Comparison of ENCODE assay signal across 14 cellular contexts in genomic region chr17:69314246-69315030, GRCh38. TPM values are rescaled to one million over a fixed set of nuclear protein-coding genes. Genes with fewer than 3 reads are reported as not detected.
DNase-seq lines count a peak whose midpoint lies in the region; FAIRE-seq and TF ChIP-seq lines count a peak whose summit lies in the region.
"Had no signal": no experiment of that assay in that cellular context is flagged by ENCODE, and none has a peak within 500 bp of the region (broad histone marks: within the 10 kb centered on the region; RNA-seq: fewer than 3 reads in every experiment).

No MANE protein-coding gene starts in this region.

- 59 to 61% methylated on average over 6 of the region's 6 CpGs for WGBS in esophagus squamous epithelium, 2 donors

- H3K27me3 ChIP-seq in osteoblast (ENCODE audit: insufficient read depth, low read length) (no peaks in the 10 kb centered on the region), esophagus squamous epithelium (no peaks in the 10 kb centered on the region)

- no peak overlapping the region for H3K4me3 ChIP-seq in HEK293 (ENCODE audit: low read depth, low read length)
- H3K4me3 ChIP-seq in osteoblast (ENCODE audit: insufficient read depth, low read length): no peak overlapping the region
- H3K4me3 ChIP-seq in esophagus squamous epithelium: no peak overlapping the region
- H3K4me3 ChIP-seq: PC-9 had no signal

- H3K36me3 ChIP-seq in HEK293 (ENCODE audit: control insufficient read depth in 2 of 2, insufficient read depth in 1 of 2, low read length in 2 of 2) (peaks cover 2 to 8% of the 10 kb centered on the region in 2 experiments), osteoblast (ENCODE audit: insufficient read depth, low read length) (no peaks in the 10 kb centered on the region), esophagus squamous epithelium (peaks cover 0 to 31% (median 0%) of the 10 kb centered on the region in 3 donors)

- no peaks in the 10 kb centered on the region for H3K9me3 ChIP-seq in HEK293 (ENCODE audit: control insufficient read depth, insufficient read depth, low read depth, low read length)
- H3K9me3 ChIP-seq in osteoblast (ENCODE audit: low read depth, low read length): no peaks in the 10 kb centered on the region
- H3K9me3 ChIP-seq in esophagus squamous epithelium: no peaks in the 10 kb centered on the region

- CTCF ChIA-PET in HEK293 (lab: Yijun Ruan, JAX): interaction anchor here (0.6 to 1.4 kb wide), 2 partner anchors 12 to 70 kb away, joined by 3 to 4 read pairs; no protein-coding TSS in a partner anchor

- no peak for TF ChIP-seq POLR2A in esophagus squamous epithelium (IDR thresholded peaks at IDR 0.05)

- H3K79me2 ChIP-seq in osteoblast (ENCODE audit: insufficient read depth, low read length): no peaks in the 10 kb centered on the region

- intact Hi-C loops in esophagus squamous epithelium (cut with DNase I): no loop called here

- H3K4me1 ChIP-seq in HEK293 (ENCODE audit: control insufficient read depth, insufficient read depth, low read length) (peaks cover 12% of the 10 kb centered on the region), osteoblast (ENCODE audit: insufficient read depth, low read length) (no peaks in the 10 kb centered on the region), esophagus squamous epithelium (peaks cover 0 to 23% (median 0%) of the 10 kb centered on the region in 3 donors)

- no peaks in the 10 kb centered on the region for H4K20me1 ChIP-seq in osteoblast (ENCODE audit: insufficient read depth, low read length)

- no peak for FAIRE-seq in GM19239 (lab: Jason Lieb, UNC)

- H3K27ac ChIP-seq in HEK293 (ENCODE audit: extremely low read depth, low read depth, low read length): no peak overlapping the region
- no peak overlapping the region for H3K27ac ChIP-seq in osteoblast (ENCODE audit: low read depth, low read length)
- H3K27ac ChIP-seq in esophagus squamous epithelium: no peak overlapping the region
- H3K27ac ChIP-seq: PC-9 had no signal

- H3K4me2 ChIP-seq in osteoblast (ENCODE audit: insufficient read depth, low read length): no peak overlapping the region
- H3K4me2 ChIP-seq: PC-9 had no signal

- H2AFZ ChIP-seq in osteoblast (ENCODE audit: low read length): peak overlapping the region; percentile 45
- H2AFZ ChIP-seq: PC-9 had no signal

- peak; percentile 58 for DNase-seq in NCI-H345 treated with DMSO at 0.1 percent for 48 hours (lab: John Stamatoyannopoulos, UW; ENCODE audit: unreplicated experiment)
- DNase-seq in cerebellum (ENCODE audit: low spot score): peak; percentile 27
- DNase-seq in osteoblast (ENCODE audit: insufficient read length, low spot score, missing footprints): no peak
- DNase-seq in esophagus squamous epithelium (lab: John Stamatoyannopoulos, UW): no peak
- no peak for DNase-seq in AML-193 (lab: John Stamatoyannopoulos, UW)
- DNase-seq in DMS79 treated with DMSO at 0.1 percent for 48 hours (lab: John Stamatoyannopoulos, UW): no peak
- DNase-seq in GM19239 (ENCODE audit: insufficient read length, low spot score): no peak
- DNase-seq: activated CD8-positive, alpha-beta memory T cell treated with anti-CD3 and anti-CD28 coated beads for 24 hours; activated naive CD4-positive, alpha-beta T cell treated with anti-CD3 and anti-CD28 coated beads, Interleukin-2, amount 10 ng/mL, durations not matched to agents 7 days and 5 days; CD4-positive, alpha-beta T cell; PC-9; T-helper 2 cell had no signal

- no peak for TF ChIP-seq CTCF in HEK293 (tag by site-specific recombination; IDR thresholded peaks at IDR 0.05)
- no peak for TF ChIP-seq CTCF in osteoblast (IDR thresholded peaks at IDR 0.05; ENCODE audit: extremely low read depth, low read depth, low read length)
- TF ChIP-seq CTCF in esophagus squamous epithelium (IDR thresholded peaks at IDR 0.05): no peak

- POLR2A ChIA-PET in HEK293 (lab: Yijun Ruan, JAX): interaction anchor here (1.6 kb wide), 1 partner anchor 12 kb away, joined by 7 read pairs; the partner anchor contains the start of gene ABCA5

TF ChIP-seq in HEK293, 187 proteins besides CTCF, POLR2A, EP300 and RAD21 (continues in another document):
- TF ChIP-seq ZNF16 (tag by site-specific recombination; IDR thresholded peaks at IDR 0.05; ENCODE audit: low read depth): no peak
- TF ChIP-seq ZNF513 (tag by site-specific recombination; IDR thresholded peaks at IDR 0.05): no peak
- no peak for TF ChIP-seq ZSCAN18 (tag by site-specific recombination; IDR thresholded peaks at IDR 0.05)
- no peak for TF ChIP-seq GLIS1 (tag by site-specific recombination; IDR thresholded peaks at IDR 0.05)
- TF ChIP-seq OSR2 (tag by site-specific recombination; IDR thresholded peaks at IDR 0.05): no peak
- TF ChIP-seq WT1 (tag by site-specific recombination; IDR thresholded peaks at IDR 0.05): peak; percentile 34; the same call in 1 of the 2 replicates
- TF ChIP-seq ZNF600 (tag by site-specific recombination; IDR thresholded peaks at IDR 0.05): no peak
- peak; percentile 48 for TF ChIP-seq PRDM6 (tag by site-specific recombination; IDR thresholded peaks at IDR 0.05)
- TF ChIP-seq ZNF449 (tag by site-specific recombination; IDR thresholded peaks at IDR 0.05): no peak
- 0 out of 2 replicates have a peak, but pooled peaks have one; percentile 22 for TF ChIP-seq ZNF580 (tag by site-specific recombination; IDR thresholded peaks at IDR 0.05)
- TF ChIP-seq ZNF202 (tag by site-specific recombination; IDR thresholded peaks at IDR 0.05; ENCODE audit: borderline replicate concordance): no peak
- TF ChIP-seq ZNF121 (tag by site-specific recombination; IDR thresholded peaks at IDR 0.05): no peak
- no peak for TF ChIP-seq ZBTB20 (tag by site-specific recombination; IDR thresholded peaks at IDR 0.05)
- TF ChIP-seq ZNF549 (tag by site-specific recombination; IDR thresholded peaks at IDR 0.05): no peak

RNA-seq across cellular contexts. Expression of gene ABCA5, which starts 12.5 kb away (rescaled TPM):
- total RNA-seq in cerebellum: 99.2 TPM
- 15.9 and 22.4 TPM in 2 replicates for total RNA-seq in osteoblast
- total RNA-seq in esophagus squamous epithelium: 10 to 100 TPM; 20.0 to 60.7 (median 28.1) TPM
- total RNA-seq: M059J had no signal

Comparison
In these comparisons a context has a peak if more than half of its experiments do, and no peak if none do; other contexts are left out.
1. DNase-seq: peak in NCI-H345 treated with DMSO at 0.1 percent for 48 hours (single experiment) and cerebellum (single experiment); none in osteoblast (single experiment), esophagus squamous epithelium (single experiment), AML-193 (0 of 2), DMS79 treated with DMSO at 0.1 percent for 48 hours (single experiment) and GM19239 (single experiment).